15 cellular contexts compared by ENCODE assay signal in the genomic region with DNA sequence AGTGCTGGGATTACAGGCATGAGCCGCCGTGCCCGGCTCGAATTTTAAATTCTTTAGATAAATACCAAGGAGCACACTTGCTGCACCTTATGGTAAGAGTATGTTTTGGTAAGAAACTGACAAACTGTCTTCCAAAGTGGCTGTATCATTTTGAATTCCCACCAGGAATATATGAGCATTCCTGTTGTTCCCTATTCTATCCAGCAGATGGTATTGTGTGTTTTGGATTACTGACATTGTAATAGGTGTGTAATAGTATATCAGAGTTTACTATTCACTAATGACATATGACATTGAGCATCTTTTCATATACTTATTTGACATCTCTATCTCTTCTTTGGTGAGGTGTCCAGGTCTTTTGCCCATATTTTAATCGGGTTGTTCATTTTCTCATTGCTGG. TPM values are rescaled to one million over a fixed set of nuclear protein-coding genes. Genes with fewer than 3 reads are reported as not detected.
DNase-seq lines count a peak whose midpoint lies in the region; ATAC-seq and TF ChIP-seq lines count a peak whose summit lies in the region.
"Had no signal": no experiment of that assay in that cellular context is flagged by ENCODE, and none has a peak within 500 bp of the region (broad histone marks: within the 10 kb centered on the region; RNA-seq: fewer than 3 reads in every experiment).

No MANE protein-coding gene starts in this region.

- H3K4me1 Mint-ChIP-seq in type B pancreatic cell (ENCODE audit: unreplicated experiment), result no peaks in the 10 kb centered on the region

- H3K27me3 Mint-ChIP-seq in type B pancreatic cell, result peaks cover 21% of the 10 kb centered on the region

- H3K27ac ChIP-seq in cardiac muscle cell (no peak overlapping the region), ovary (no peak overlapping the region)
- H3K27ac ChIP-seq: esophagus squamous epithelium, neutrophil, vagina had no signal

- TF ChIP-seq POLR2A in ovary (IDR thresholded peaks at IDR 0.05), result no peak

- TF ChIP-seq CTCF in cardiac muscle cell (IDR thresholded peaks at IDR 0.05; ENCODE audit: low read depth, low read length), result peak; percentile 24
- TF ChIP-seq CTCF in epithelial cell of proximal tubule (conservative IDR thresholded peaks at IDR 0.05; ENCODE audit: low read depth, low read length), result peak; percentile 33
- TF ChIP-seq CTCF in type B pancreatic cell (conservative IDR thresholded peaks at IDR 0.05), result peak; percentile 46
- TF ChIP-seq CTCF in ovary (IDR thresholded peaks at IDR 0.05), result no peak
- TF ChIP-seq CTCF in GM10266 (IDR thresholded peaks at IDR 0.05; ENCODE audit: control insufficient read depth, insufficient read depth, low read depth, missing control alignments), result no peak

- peak in 1 of 2 donors; percentile 10 for DNase-seq in cardiac muscle cell (ENCODE audit: low read depth in 1 of 2, low spot score in 1 of 2)
- no peak for DNase-seq in cardiac septum (ENCODE audit: low spot score)
- DNase-seq in NCI-H748 (lab: John Stamatoyannopoulos, UW; ENCODE audit: unreplicated experiment), result peak; percentile 23
- no peak for DNase-seq in epithelial cell of proximal tubule (ENCODE audit: low read depth)
- no peak for DNase-seq in type B pancreatic cell (ENCODE audit: extremely low spot score, unreplicated experiment)
- no peak for DNase-seq in ovary
- no peak for DNase-seq in GM10266 (ENCODE audit: extremely low spot score)
- no peak for DNase-seq in stimulated activated naive CD8-positive, alpha-beta T cell treated with anti-CD3 and anti-CD28 coated beads, Interleukin-15, Interleukin-2, amounts not matched to agents 100 U/mL and 50 U/mL, for 24 hours
- DNase-seq: activated T-cell treated with anti-CD3 and anti-CD28 coated beads, Interleukin-2, amount 50 U/mL, for 72 hours; esophagus squamous epithelium; islet precursor cell; NCI-H2081 treated with DMSO at 0.1 percent for 48 hours had no signal

- H3K4me1 ChIP-seq in cardiac muscle cell (ENCODE audit: low read depth), result no peaks in the 10 kb centered on the region
- no peaks in the 10 kb centered on the region for H3K4me1 ChIP-seq in ovary (ENCODE audit: insufficient read depth)
- H3K4me1 ChIP-seq: esophagus squamous epithelium, vagina had no signal

- intact Hi-C loops in cardiac septum (cut with DNase I) (no loop called here), ovary (cut with DNase I) (no loop called here)

- peaks cover 4% of the 10 kb centered on the region for H3K9me3 Mint-ChIP-seq in type B pancreatic cell
- H3K9me3 Mint-ChIP-seq: activated T-cell treated with anti-CD3 and anti-CD28 coated beads, Interleukin-2, amount 50 U/mL, for 72 hours had no signal

- no peaks in the 10 kb centered on the region for H3K36me3 Mint-ChIP-seq in type B pancreatic cell

- no peak overlapping the region for H3K4me3 Mint-ChIP-seq in type B pancreatic cell
- H3K4me3 Mint-ChIP-seq: activated T-cell treated with anti-CD3 and anti-CD28 coated beads, Interleukin-2, amount 50 U/mL, for 72 hours had no signal

- H3K27me3 ChIP-seq in cardiac muscle cell (peaks cover 9% of the 10 kb centered on the region), ovary (no peaks in the 10 kb centered on the region)
- H3K27me3 ChIP-seq: vagina had no signal

- no peak for TF ChIP-seq EP300 in ovary (IDR thresholded peaks at IDR 0.05)

- 74 to 92% (median 81%) methylated on average over 5 of the region's 5 CpGs for WGBS in ovary, 3 donors

- no peaks in the 10 kb centered on the region for H3K9me3 ChIP-seq in cardiac muscle cell (ENCODE audit: low read depth)
- no peaks in the 10 kb centered on the region for H3K9me3 ChIP-seq in ovary
- H3K9me3 ChIP-seq: esophagus squamous epithelium, neutrophil, vagina had no signal

- H3K27ac Mint-ChIP-seq in type B pancreatic cell, result no peak overlapping the region
- H3K27ac Mint-ChIP-seq: activated T-cell treated with anti-CD3 and anti-CD28 coated beads, Interleukin-2, amount 50 U/mL, for 72 hours had no signal

- no peak overlapping the region for H3K4me3 ChIP-seq in cardiac muscle cell
- no peak overlapping the region for H3K4me3 ChIP-seq in epithelial cell of proximal tubule (ENCODE audit: low read depth, low read length)
- no peak overlapping the region for H3K4me3 ChIP-seq in ovary
- H3K4me3 ChIP-seq: esophagus squamous epithelium, vagina had no signal

- H3K36me3 ChIP-seq in cardiac muscle cell (no peaks in the 10 kb centered on the region), ovary (no peaks in the 10 kb centered on the region)
- H3K36me3 ChIP-seq: esophagus squamous epithelium, neutrophil, vagina had no signal

- no peak for ATAC-seq in stimulated activated naive CD8-positive, alpha-beta T cell treated with anti-CD3 and anti-CD28 coated beads, Interleukin-15, Interleukin-2, amounts not matched to agents 100 U/mL and 50 U/mL, for 24 hours
- ATAC-seq: activated T-cell treated with anti-CD3 and anti-CD28 coated beads, Interleukin-2, amount 50 U/mL, for 72 hours had no signal

RNA-seq across cellular contexts. Expression of gene TGM6, which starts 40.5 kb away (rescaled TPM):
- total RNA-seq in cardiac muscle cell (not detected in 2 replicates), cardiac septum (not detected), epithelial cell of proximal tubule (not detected in 2 replicates), type B pancreatic cell (ENCODE audit: low replicate concordance) (not detected in 2 replicates), ovary (not detected)
- polyA plus RNA-seq in cardiac muscle cell (not detected in 2 replicates), ovary (not detected)
- total RNA-seq: activated T-cell treated with anti-CD3 and anti-CD28 coated beads, Interleukin-2, amount 50 U/mL, for 72 hours; astrocyte; esophagus squamous epithelium; vagina had no signal

RNA-seq across cellular contexts. Expression of gene SNRPB, which starts 49.3 kb away (rescaled TPM):
- total RNA-seq in cardiac muscle cell, result 187 and 290 TPM in 2 replicates
- polyA plus RNA-seq in cardiac muscle cell, result 190 and 251 TPM in 2 replicates
- total RNA-seq in cardiac septum, result 53.0 TPM
- 541 and 1,065 TPM in 2 replicates for total RNA-seq in epithelial cell of proximal tubule
- 177 and 193 TPM in 2 replicates for total RNA-seq in type B pancreatic cell (ENCODE audit: low replicate concordance)
- 100 to 1,000 TPM in 6 of 7 donors, 10 to 100 TPM in 1; 98.4 to 149 (median 117) TPM for total RNA-seq in ovary
- 100 to 1,000 TPM in 1 of 2 donors, 10 to 100 TPM in 1; 41.6 to 170 TPM for polyA plus RNA-seq in ovary

Comparison
In these comparisons a context has a peak if more than half of its experiments do, and no peak if none do; other contexts are left out.
1. CTCF ChIP-seq: peak in cardiac muscle cell (single experiment), epithelial cell of proximal tubule (single experiment) and type B pancreatic cell (single experiment); none in ovary (0 of 3) and GM10266 (single experiment).